ENCODE assay signal across 18 cellular contexts in genomic region chr17:4072487-4073157, GRCh38.
DNase-seq lines count a peak whose midpoint lies in the region; ATAC-seq, FAIRE-seq and TF ChIP-seq lines count a peak whose summit lies in the region.
"Had no signal": no experiment of that assay in that cellular context is flagged by ENCODE, and none has a peak within 500 bp of the region (broad histone marks: within the 10 kb centered on the region; RNA-seq: fewer than 3 reads in every experiment).

No MANE protein-coding gene starts in this region.

- WGBS in HepG2 (ENCODE audit: low lambda C conversion rate) = 96% methylated on average over 4 of the region's 4 CpGs

- no peak for TF ChIP-seq CTCF in AG10803 (conservative IDR thresholded peaks at IDR 0.05; ENCODE audit: low read length)
- no peak for TF ChIP-seq CTCF in HepG2 (CRISPR knock-in tag; IDR thresholded peaks at IDR 0.05)
- TF ChIP-seq CTCF in uterus (IDR thresholded peaks at IDR 0.05) = no peak

- H3K27ac ChIP-seq in rectal smooth muscle tissue (ENCODE audit: low read depth, low read length) (peak overlapping the region; percentile 10), HepG2 (ENCODE audit: extremely low read length, insufficient read depth, low read length) (no peak overlapping the region), uterus (no peak overlapping the region)
- H3K27ac ChIP-seq: right lobe of liver had no signal

- no peaks in the 10 kb centered on the region for H3K79me2 ChIP-seq in HepG2 (ENCODE audit: insufficient read depth, low read length)

- in situ Hi-C loops in HepG2 (cut with HindIII; ENCODE audit: extremely low pct_ligation_motif_present, low pct_unique_long_range_greater_than_20kb) = loop anchor here (10.0 kb wide), 1 partner anchor 158 kb away; the partner anchor contains the start of gene P2RX1

- TF ChIP-seq POLR2A in HepG2 (IDR thresholded peaks at IDR 0.05; ENCODE audit: insufficient read depth in 1 of 2, low read depth in 2 of 2, low read length in 2 of 2) (no peak), uterus (IDR thresholded peaks at IDR 0.05) (no peak)

- H3K4me3 ChIP-seq in AG10803 (ENCODE audit: low read length) = no peak overlapping the region
- no peak overlapping the region for H3K4me3 ChIP-seq in rectal smooth muscle tissue (ENCODE audit: low read length)
- H3K4me3 ChIP-seq in HepG2 (replicated peaks in 1 of 3; ENCODE audit: insufficient read depth in 1 of 3, low read depth in 2 of 3, low read length in 3 of 3) = no peak overlapping the region
- no peak overlapping the region for H3K4me3 ChIP-seq in uterus
- H3K4me3 ChIP-seq: HAP-1, mucosa of descending colon, right lobe of liver had no signal

- H3K9me3 ChIP-seq in HepG2 (ENCODE audit: low read length) = no peaks in the 10 kb centered on the region
- no peaks in the 10 kb centered on the region for H3K9me3 ChIP-seq in uterus
- H3K9me3 ChIP-seq: HAP-1, mucosa of descending colon, right lobe of liver had no signal

- FAIRE-seq in HepG2 (lab: Jason Lieb, UNC) = no peak
- FAIRE-seq: endometrium had no signal

- intact Hi-C loops in HepG2 (cut with micrococcal nuclease; ENCODE audit: unreplicated experiment) (loop anchor here (1.0 kb wide), 1 partner anchor 137 kb away; no protein-coding TSS in a partner anchor), uterus (cut with DNase I; ENCODE audit: low total_unique reads) (no loop called here)

- CTCF ChIA-PET in HepG2 (lab: Yijun Ruan, JAX; ENCODE audit: low intra/inter-chr PET ratio, low total read pairs) = no interaction called here

- DNase-seq in AG10803 (ENCODE audit: low read depth) (peak; percentile 54), M059J (ENCODE audit: low read depth) (peak; percentile 75), fibroblast of gingiva (ENCODE audit: low read depth) (peak; percentile 87), HepG2 (ENCODE audit: low spot score) (no peak), uterus (no peak), NCI-H187 (lab: John Stamatoyannopoulos, UW) (no peak)
- DNase-seq: activated naive CD8-positive, alpha-beta T cell treated with anti-CD3 and anti-CD28 coated beads for 36 hours; CD8-positive, alpha-beta T cell; mucosa of descending colon; NCI-H1417 treated with DMSO at 0.1 percent for 48 hours; NCI-H69; right lobe of liver; RPMI8226; T-helper 9 cell had no signal

- POLR2A ChIA-PET in HepG2 (lab: Yijun Ruan, JAX) = no interaction called here

- no peak overlapping the region for H3K4me2 ChIP-seq in HepG2 (ENCODE audit: low read depth, low read length)

- no peak for TF ChIP-seq RAD21 in HepG2 (CRISPR knock-in tag; IDR thresholded peaks at IDR 0.05)

- H3K27me3 ChIP-seq in rectal smooth muscle tissue (ENCODE audit: control insufficient read depth, insufficient read depth, low read length) = no peaks in the 10 kb centered on the region
- no peaks in the 10 kb centered on the region for H3K27me3 ChIP-seq in HepG2 (ENCODE audit: control insufficient read depth in 1 of 2, insufficient read depth in 2 of 2, low read length in 2 of 2)
- no peaks in the 10 kb centered on the region for H3K27me3 ChIP-seq in uterus
- H3K27me3 ChIP-seq: right lobe of liver had no signal

- H2AFZ ChIP-seq in HepG2 (ENCODE audit: low read length) = no peak overlapping the region

- ATAC-seq in HepG2 (no peak), HG03342 (IDR thresholded peaks at IDR 0.05; ENCODE audit: unreplicated experiment) (no peak)
- ATAC-seq: CD8-positive, alpha-beta T cell; mucosa of descending colon; right lobe of liver had no signal

- TF ChIP-seq EP300 in HepG2 (IDR thresholded peaks at IDR 0.05; ENCODE audit: low read depth in 2 of 2, low read length in 2 of 2) (no peak), HepG2 (CRISPR knock-in tag; IDR thresholded peaks at IDR 0.05; ENCODE audit: borderline replicate concordance) (no peak)

- H3K9ac ChIP-seq in rectal smooth muscle tissue (ENCODE audit: low read length) (no peak overlapping the region), HepG2 (ENCODE audit: insufficient read depth, low read depth, low read length) (no peak overlapping the region)

- peaks cover 2% of the 10 kb centered on the region; the same call in 1 of the 2 replicates for H4K20me1 ChIP-seq in HepG2 (ENCODE audit: insufficient read depth, low read length)

- H3K36me3 ChIP-seq in rectal smooth muscle tissue (ENCODE audit: control insufficient read depth, insufficient read depth, low read length) (peaks cover 33% of the 10 kb centered on the region), HepG2 (replicated peaks in 1 of 2; ENCODE audit: control insufficient read depth in 1 of 2, insufficient read depth in 2 of 2, low read length in 2 of 2) (peaks cover 18 to 50% of the 10 kb centered on the region in 2 experiments), uterus (no peaks in the 10 kb centered on the region)

- BruUV-seq in HepG2 (replicated peaks; lab: Mats Ljungman, UMichigan) = no TSS peak

- H3K4me1 ChIP-seq in rectal smooth muscle tissue (ENCODE audit: control insufficient read depth, insufficient read depth, low read length) (no peaks in the 10 kb centered on the region), HepG2 (ENCODE audit: insufficient read depth, low read length) (no peaks in the 10 kb centered on the region), uterus (no peaks in the 10 kb centered on the region)
- H3K4me1 ChIP-seq: HAP-1, right lobe of liver had no signal

TF ChIP-seq in HepG2, 621 proteins besides CTCF, POLR2A, EP300 and RAD21:
- no peak for TF ChIP-seq ZNF629 (CRISPR knock-in tag; conservative IDR thresholded peaks at IDR 0.05)
- TF ChIP-seq SMYD3 (CRISPR knock-in tag; IDR thresholded peaks at IDR 0.05) = no peak
- no peak for TF ChIP-seq ZNF674 (CRISPR knock-in tag; IDR thresholded peaks at IDR 0.05; ENCODE audit: low read depth)
- TF ChIP-seq RARG (CRISPR knock-in tag; IDR thresholded peaks at IDR 0.05; ENCODE audit: low read depth) = no peak
- no peak for TF ChIP-seq ZBTB26 (CRISPR knock-in tag; IDR thresholded peaks at IDR 0.05; ENCODE audit: borderline replicate concordance)
- no peak for TF ChIP-seq CAMTA2 (CRISPR knock-in tag; IDR thresholded peaks at IDR 0.05; ENCODE audit: borderline replicate concordance)
- no peak for TF ChIP-seq SATB2 (CRISPR knock-in tag; IDR thresholded peaks at IDR 0.05)
- TF ChIP-seq PAX8 (CRISPR knock-in tag; IDR thresholded peaks at IDR 0.05; ENCODE audit: borderline replicate concordance) = no peak
- TF ChIP-seq HCFC1 (IDR thresholded peaks at IDR 0.05; ENCODE audit: low read depth, low read length) = no peak

Comparison
In these comparisons a context has a peak if more than half of its experiments do, and no peak if none do; other contexts are left out.
1. DNase-seq: peak in AG10803 (single experiment), M059J (single experiment) and fibroblast of gingiva (single experiment); none in HepG2 (single experiment), uterus (0 of 2) and NCI-H187 (0 of 2).